In the genomic region with DNA sequence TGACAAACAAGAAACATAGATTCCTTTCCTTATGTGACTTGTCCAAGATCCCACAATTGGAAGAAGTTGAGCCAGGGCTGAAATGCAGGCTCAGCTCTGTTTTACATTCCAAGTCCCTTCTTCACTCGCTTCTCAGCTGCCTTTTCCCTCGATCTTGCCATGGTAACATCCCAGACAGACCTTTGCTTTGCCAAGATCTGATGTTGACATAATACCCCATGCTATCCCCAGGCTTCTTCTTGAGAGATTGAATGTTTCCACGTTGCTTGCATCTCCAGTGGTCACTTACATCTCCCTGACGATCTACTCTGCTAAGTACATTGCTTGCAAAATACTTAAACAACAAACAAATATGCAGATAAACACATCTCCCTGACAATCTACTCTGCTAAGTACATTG, we compare ENCODE assay signal across 13 cellular contexts.
DNase-seq lines count a peak whose midpoint lies in the region; ATAC-seq and TF ChIP-seq lines count a peak whose summit lies in the region.
"Had no signal": no experiment of that assay in that cellular context is flagged by ENCODE, and none has a peak within 500 bp of the region (broad histone marks: within the 10 kb centered on the region; RNA-seq: fewer than 3 reads in every experiment).

No MANE protein-coding gene starts in this region.

- peak; percentile 76 for ATAC-seq in IMR-90 (ENCODE audit: low read depth)
- ATAC-seq in HG02759 (IDR thresholded peaks at IDR 0.05; ENCODE audit: unreplicated experiment) = no peak
- no peak for ATAC-seq in HG02885 (IDR thresholded peaks at IDR 0.05; ENCODE audit: poor library complexity, unreplicated experiment)

- H3K18ac ChIP-seq in IMR-90 (ENCODE audit: low read depth, low read length) = no peak overlapping the region

- no peaks in the 10 kb centered on the region for H3K9me1 ChIP-seq in IMR-90 (ENCODE audit: insufficient read depth, low read length)

- H3K9me3 ChIP-seq in IMR-90 (ENCODE audit: control insufficient read depth, insufficient read depth, low read length) (peaks cover 8% of the 10 kb centered on the region), colonic mucosa (no peaks in the 10 kb centered on the region)

- dilution Hi-C loops in IMR-90 (cut with HindIII; ENCODE audit: low sequenced_read_pairs, unreplicated experiment) = no loop called here

- H2AK5ac ChIP-seq in IMR-90 (ENCODE audit: low read depth, low read length) = no peak overlapping the region

- no peak overlapping the region for H3K56ac ChIP-seq in IMR-90 (ENCODE audit: extremely low read depth, insufficient read depth, low read length)

- no peak overlapping the region for H2BK15ac ChIP-seq in IMR-90 (ENCODE audit: low read depth, low read length)

- H3K9me3 Mint-ChIP-seq in osteocyte (ENCODE audit: unreplicated experiment) = peaks cover 4% of the 10 kb centered on the region

- no peak overlapping the region for H3K4me3 Mint-ChIP-seq in osteocyte (ENCODE audit: unreplicated experiment)

- H3K23ac ChIP-seq in IMR-90 (ENCODE audit: low read depth, low read length) = no peak overlapping the region

- no peak overlapping the region for H2BK5ac ChIP-seq in IMR-90 (ENCODE audit: low read depth, low read length, poor library complexity, severe bottlenecking)

- H3K4me2 ChIP-seq in IMR-90 (ENCODE audit: low read depth, low read length) = no peak overlapping the region

- H3K9ac ChIP-seq in IMR-90 (ENCODE audit: low read depth, low read length) (no peak overlapping the region), colonic mucosa (ENCODE audit: low read depth in 2 of 2, low read length in 2 of 2) (no peak overlapping the region)

- H3K4me1 ChIP-seq in IMR-90 (ENCODE audit: control insufficient read depth, insufficient read depth, low read length) (no peaks in the 10 kb centered on the region), colonic mucosa (no peaks in the 10 kb centered on the region)

- WGBS in IMR-90 (ENCODE audit: extremely low coverage in 2 of 2, insufficient read length in 1 of 2), 2 experiments = 8% methylated on average over 4 of the region's 4 CpGs; no CpG with 5 or more reads in 1 of the 2 experiments

- POLR2A ChIA-PET in IMR-90 (lab: Charles Lee; ENCODE audit: unreplicated experiment) = no interaction called here

- DNase-seq in IMR-90 (peak; percentile 69), cardiac fibroblast (ENCODE audit: low read depth in 2 of 2) (peak; percentile 11 to 42), fibroblast of the aortic adventitia (ENCODE audit: low read depth) (peak; percentile 36), colonic mucosa (no peak), osteocyte (ENCODE audit: extremely low spot score, unreplicated experiment) (no peak)
- DNase-seq: HCEC 1CT, NCI-H1092, NCI-H1694, NCI-H2171 treated with DMSO at 0.1 percent for 48 hours, SHP77 treated with DMSO at 0.1 percent for 48 hours had no signal

- no peak overlapping the region for H3K27ac Mint-ChIP-seq in osteocyte (ENCODE audit: unreplicated experiment)

- TF ChIP-seq CTCF in IMR-90 (conservative IDR thresholded peaks at IDR 0.05; ENCODE audit: low read depth, low read length) (no peak), cardiac fibroblast (IDR thresholded peaks at IDR 0.05; ENCODE audit: low read depth, low read length) (no peak), fibroblast of the aortic adventitia (IDR thresholded peaks at IDR 0.05; ENCODE audit: insufficient read depth, low read length) (no peak), colonic mucosa (IDR thresholded peaks at IDR 0.05) (no peak), osteocyte (IDR thresholded peaks at IDR 0.05) (no peak)

- TF ChIP-seq RAD21 in IMR-90 (IDR thresholded peaks at IDR 0.05; ENCODE audit: low read length) = no peak

- H3K4me1 Mint-ChIP-seq in osteocyte (ENCODE audit: unreplicated experiment) = no peaks in the 10 kb centered on the region

- H3K14ac ChIP-seq in IMR-90 (replicated peaks; ENCODE audit: low read depth, low read length) = no peak overlapping the region

- CTCF ChIA-PET in IMR-90 (lab: Yijun Ruan, JAX) = interaction anchor here (1.2 kb wide), 1 partner anchor 219 kb away, joined by 3 read pairs; no protein-coding TSS in a partner anchor

- H4K20me1 ChIP-seq in IMR-90 (ENCODE audit: insufficient read depth, low read length) = no peaks in the 10 kb centered on the region

- H3K36me3 ChIP-seq in IMR-90 (ENCODE audit: control insufficient read depth, insufficient read depth, low read length) = no peaks in the 10 kb centered on the region
- H3K36me3 ChIP-seq in colonic mucosa = no peaks in the 10 kb centered on the region

- H3K4me3 ChIP-seq in IMR-90 (ENCODE audit: insufficient read depth, low read depth, low read length) (no peak overlapping the region), cardiac fibroblast (replicated peaks in 1 of 2; ENCODE audit: low read depth in 2 of 2, low read length in 2 of 2) (no peak overlapping the region), fibroblast of the aortic adventitia (ENCODE audit: low read depth, low read length) (no peak overlapping the region), colonic mucosa (no peak overlapping the region)

- no peak overlapping the region for H3K4ac ChIP-seq in IMR-90 (ENCODE audit: low read depth, low read length)

- no peak overlapping the region for H4K8ac ChIP-seq in IMR-90 (ENCODE audit: low read depth in 2 of 2, low read length in 2 of 2)

- H3K79me1 ChIP-seq in IMR-90 (ENCODE audit: low read depth in 1 of 2, low read length in 2 of 2) = no peaks in the 10 kb centered on the region

- no peak overlapping the region for H2BK20ac ChIP-seq in IMR-90 (ENCODE audit: low read depth, low read length)

- H2AK9ac ChIP-seq in IMR-90 (replicated peaks; ENCODE audit: low read depth, low read length, poor library complexity) = no peak overlapping the region

- intact Hi-C loops in IMR-90 (cut with micrococcal nuclease) (loop anchor here (10.0 kb wide), 1 partner anchor 439 kb away; a partner anchor contains a TSS), colonic mucosa (cut with DNase I) (loop anchor here (10.0 kb wide), 1 partner anchor 379 kb away; no protein-coding TSS in a partner anchor)

- TF ChIP-seq POLR2A in IMR-90 (IDR thresholded peaks at IDR 0.05; ENCODE audit: low read depth, low read length) = no peak

- no peak overlapping the region for H2AFZ ChIP-seq in IMR-90 (replicated peaks; ENCODE audit: low read length, poor library complexity)

- no TSS peak for BruUV-seq in IMR-90 (replicated peaks; lab: Mats Ljungman, UMichigan)

- H3K27me3 Mint-ChIP-seq in osteocyte (ENCODE audit: unreplicated experiment) = peaks cover 46% of the 10 kb centered on the region

- H3K36me3 Mint-ChIP-seq in osteocyte (ENCODE audit: unreplicated experiment) = no peaks in the 10 kb centered on the region

- no peak overlapping the region for H4K5ac ChIP-seq in IMR-90 (ENCODE audit: low read depth, low read length)

- H3K27ac ChIP-seq in IMR-90 (ENCODE audit: insufficient read depth, low read length) (no peak overlapping the region), colonic mucosa (no peak overlapping the region)
- H3K27ac ChIP-seq: C4-2B had no signal

- in situ Hi-C loops in IMR-90 (cut with MboI; ENCODE audit: low sequenced_read_pairs) = loop anchor here (10.0 to 25.0 kb wide), 2 partner anchors 379 to 667 kb away; no protein-coding TSS in a partner anchor

- no peak overlapping the region for H2BK120ac ChIP-seq in IMR-90 (ENCODE audit: low read depth, low read length)

- H3K27me3 ChIP-seq in IMR-90 (ENCODE audit: control insufficient read depth, insufficient read depth, low read length) (peaks cover 8% of the 10 kb centered on the region), colonic mucosa (no peaks in the 10 kb centered on the region)

- H4K91ac ChIP-seq in IMR-90 (ENCODE audit: insufficient read depth, low read depth, low read length) = no peak overlapping the region

TF ChIP-seq in IMR-90, 13 proteins besides CTCF, POLR2A, EP300 and RAD21:
- TF ChIP-seq MAFK (IDR thresholded peaks at IDR 0.05; ENCODE audit: low read depth, low read length) (no peak), CEBPB (IDR thresholded peaks at IDR 0.05; ENCODE audit: low read depth, low read length) (no peak), SMC3 (IDR thresholded peaks at IDR 0.05; ENCODE audit: low read depth, low read length) (no peak), FOS (IDR thresholded peaks at IDR 0.05; ENCODE audit: low read depth, low read length) (no peak), RCOR1 (IDR thresholded peaks at IDR 0.05; ENCODE audit: insufficient replicate concordance, low read length) (no peak), BHLHE40 (IDR thresholded peaks at IDR 0.05; ENCODE audit: low read depth, low read length) (no peak), NFE2L2 (IDR thresholded peaks at IDR 0.05; ENCODE audit: low read depth, low read length) (no peak), MAZ (IDR thresholded peaks at IDR 0.05; ENCODE audit: borderline replicate concordance, low read depth, low read length) (no peak), MXI1 (IDR thresholded peaks at IDR 0.05; ENCODE audit: borderline replicate concordance, low read depth, low read length) (no peak), RFX5 (IDR thresholded peaks at IDR 0.05; ENCODE audit: low read depth, low read length) (no peak), CHD1 (IDR thresholded peaks at IDR 0.05; ENCODE audit: low read depth, low read length) (no peak)
- TF ChIP-seq, protein P1, sequence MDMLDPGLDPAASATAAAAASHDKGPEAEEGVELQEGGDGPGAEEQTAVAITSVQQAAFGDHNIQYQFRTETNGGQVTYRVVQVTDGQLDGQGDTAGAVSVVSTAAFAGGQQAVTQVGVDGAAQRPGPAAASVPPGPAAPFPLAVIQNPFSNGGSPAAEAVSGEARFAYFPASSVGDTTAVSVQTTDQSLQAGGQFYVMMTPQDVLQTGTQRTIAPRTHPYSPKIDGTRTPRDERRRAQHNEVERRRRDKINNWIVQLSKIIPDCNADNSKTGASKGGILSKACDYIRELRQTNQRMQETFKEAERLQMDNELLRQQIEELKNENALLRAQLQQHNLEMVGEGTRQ (IDR thresholded peaks at IDR 0.05; ENCODE audit: low read depth, low read length) = no peak
- TF ChIP-seq, protein P2, sequence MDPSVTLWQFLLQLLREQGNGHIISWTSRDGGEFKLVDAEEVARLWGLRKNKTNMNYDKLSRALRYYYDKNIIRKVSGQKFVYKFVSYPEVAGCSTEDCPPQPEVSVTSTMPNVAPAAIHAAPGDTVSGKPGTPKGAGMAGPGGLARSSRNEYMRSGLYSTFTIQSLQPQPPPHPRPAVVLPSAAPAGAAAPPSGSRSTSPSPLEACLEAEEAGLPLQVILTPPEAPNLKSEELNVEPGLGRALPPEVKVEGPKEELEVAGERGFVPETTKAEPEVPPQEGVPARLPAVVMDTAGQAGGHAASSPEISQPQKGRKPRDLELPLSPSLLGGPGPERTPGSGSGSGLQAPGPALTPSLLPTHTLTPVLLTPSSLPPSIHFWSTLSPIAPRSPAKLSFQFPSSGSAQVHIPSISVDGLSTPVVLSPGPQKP (IDR thresholded peaks at IDR 0.05; ENCODE audit: borderline replicate concordance, low read depth, low read length) = no peak

Comparison
In these comparisons a context has a peak if more than half of its experiments do, and no peak if none do; other contexts are left out.
1. DNase-seq: peak in IMR-90 (single experiment), cardiac fibroblast (2 of 2) and fibroblast of the aortic adventitia (single experiment); none in colonic mucosa (single experiment) and osteocyte (single experiment).